Comparison of ENCODE assay signal across 16 cellular contexts in the genomic region with DNA sequence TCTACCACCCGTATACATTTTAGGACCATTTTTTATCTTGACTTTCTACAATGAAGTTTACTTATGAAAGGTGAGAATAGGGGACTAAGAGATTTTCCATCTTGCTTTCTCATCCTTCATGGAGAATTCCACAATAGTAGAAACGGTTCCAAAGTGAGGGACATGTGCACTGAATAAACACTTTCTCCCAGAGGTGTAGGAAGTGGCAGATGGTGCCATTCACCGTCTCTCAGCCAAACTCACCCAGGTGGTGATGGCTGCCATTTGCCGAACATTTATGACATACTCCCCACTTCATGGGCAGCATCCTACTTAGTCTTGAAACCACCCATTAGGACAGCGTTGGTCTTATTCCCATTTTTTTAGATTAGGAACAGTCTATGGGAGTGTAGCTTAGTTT.
A peak's percentile ranks its signal among the peaks of the same experiment; 100 is the strongest.
DNase-seq lines count a peak whose midpoint lies in the region; ATAC-seq and TF ChIP-seq lines count a peak whose summit lies in the region.
"Had no signal": no experiment of that assay in that cellular context is flagged by ENCODE, and none has a peak within 500 bp of the region (broad histone marks: within the 10 kb centered on the region; RNA-seq: fewer than 3 reads in every experiment).

No MANE protein-coding gene starts in this region.

- H3K9me3 ChIP-seq in HEK293 (ENCODE audit: control insufficient read depth, insufficient read depth, low read depth, low read length), result no peaks in the 10 kb centered on the region
- H3K9me3 ChIP-seq: Caco-2 had no signal

- H3K27ac ChIP-seq in HEK293 (ENCODE audit: extremely low read depth, low read depth, low read length), result no peak overlapping the region
- H3K27ac ChIP-seq: GM23248 had no signal

- DNase-seq in NCI-H1694 treated with DMSO at 0.1 percent for 48 hours (lab: John Stamatoyannopoulos, UW) (peak; percentile 51), NCI-H69 (lab: John Stamatoyannopoulos, UW) (peak; percentile 93), CD1c-positive myeloid dendritic cell (ENCODE audit: extremely low spot score) (no peak), hypothalamus (lab: John Stamatoyannopoulos, UW) (no peak)
- DNase-seq in stimulated activated effector memory CD8-positive, alpha-beta T cell treated with anti-CD3 and anti-CD28 coated beads, Interleukin-12 subunit alpha, Interleukin-12 subunit beta, amount 100 ng/mL, for 72 hours (ENCODE audit: low spot score in 2 of 2), result no peak
- DNase-seq: Caco-2; CD4-positive, CD25-positive, alpha-beta regulatory T cell; CD8-positive, alpha-beta T cell; DMS153; DND-41; GDM1; GM23248; H7; HCEC 1CT had no signal

- no peak overlapping the region for H3K27ac Mint-ChIP-seq in stimulated activated effector memory CD8-positive, alpha-beta T cell treated with anti-CD3 and anti-CD28 coated beads, Interleukin-12 subunit alpha, Interleukin-12 subunit beta, amount 100 ng/mL, for 72 hours
- H3K27ac Mint-ChIP-seq: CD4-positive, CD25-positive, alpha-beta regulatory T cell; CD8-positive, alpha-beta T cell had no signal

- H3K36me3 ChIP-seq in HEK293 (ENCODE audit: control insufficient read depth in 2 of 2, insufficient read depth in 1 of 2, low read length in 2 of 2), result no peaks in the 10 kb centered on the region; a peak in 1 of 3 replicates

- no peak for TF ChIP-seq CTCF in HEK293 (tag by site-specific recombination; IDR thresholded peaks at IDR 0.05)

- no peaks in the 10 kb centered on the region for H3K36me3 Mint-ChIP-seq in stimulated activated effector memory CD8-positive, alpha-beta T cell treated with anti-CD3 and anti-CD28 coated beads, Interleukin-12 subunit alpha, Interleukin-12 subunit beta, amount 100 ng/mL, for 72 hours
- H3K36me3 Mint-ChIP-seq: CD4-positive, CD25-positive, alpha-beta regulatory T cell; CD8-positive, alpha-beta T cell had no signal

- no peak overlapping the region for H3K4me3 Mint-ChIP-seq in stimulated activated effector memory CD8-positive, alpha-beta T cell treated with anti-CD3 and anti-CD28 coated beads, Interleukin-12 subunit alpha, Interleukin-12 subunit beta, amount 100 ng/mL, for 72 hours
- H3K4me3 Mint-ChIP-seq: CD4-positive, CD25-positive, alpha-beta regulatory T cell; CD8-positive, alpha-beta T cell had no signal

- no peak for ATAC-seq in stimulated activated effector memory CD8-positive, alpha-beta T cell treated with anti-CD3 and anti-CD28 coated beads, Interleukin-12 subunit alpha, Interleukin-12 subunit beta, amount 100 ng/mL, for 72 hours
- ATAC-seq: CD8-positive, alpha-beta T cell; GM12878 had no signal

- CTCF ChIA-PET in HEK293 (lab: Yijun Ruan, JAX), result no interaction called here

- H3K4me1 Mint-ChIP-seq in stimulated activated effector memory CD8-positive, alpha-beta T cell treated with anti-CD3 and anti-CD28 coated beads, Interleukin-12 subunit alpha, Interleukin-12 subunit beta, amount 100 ng/mL, for 72 hours, result no peaks in the 10 kb centered on the region
- H3K4me1 Mint-ChIP-seq: CD4-positive, CD25-positive, alpha-beta regulatory T cell had no signal

- H3K9me3 Mint-ChIP-seq in stimulated activated effector memory CD8-positive, alpha-beta T cell treated with anti-CD3 and anti-CD28 coated beads, Interleukin-12 subunit alpha, Interleukin-12 subunit beta, amount 100 ng/mL, for 72 hours, result peaks cover 4% of the 10 kb centered on the region
- H3K9me3 Mint-ChIP-seq: CD8-positive, alpha-beta T cell had no signal

- no peak overlapping the region for H3K4me3 ChIP-seq in HEK293 (ENCODE audit: low read depth, low read length)
- H3K4me3 ChIP-seq: GM12878, GM23248 had no signal

- H3K4me1 ChIP-seq in HEK293 (ENCODE audit: control insufficient read depth, insufficient read depth, low read length), result no peaks in the 10 kb centered on the region

- POLR2A ChIA-PET in HEK293 (lab: Yijun Ruan, JAX), result no interaction called here

TF ChIP-seq in HEK293, 187 proteins besides CTCF, POLR2A, EP300 and RAD21:
- TF ChIP-seq ZNF600 (tag by site-specific recombination; IDR thresholded peaks at IDR 0.05) (no peak), MZF1 (tag by site-specific recombination; IDR thresholded peaks at IDR 0.05; ENCODE audit: borderline replicate concordance) (peak; percentile 37; the same call in 1 of the 2 replicates)

Comparison
In these comparisons a context has a peak if more than half of its experiments do, and no peak if none do; other contexts are left out.
1. DNase-seq: peak in NCI-H1694 treated with DMSO at 0.1 percent for 48 hours (single experiment) and NCI-H69 (single experiment); none in stimulated activated effector memory CD8-positive, alpha-beta T cell treated with anti-CD3 and anti-CD28 coated beads, Interleukin-12 subunit alpha, Interleukin-12 subunit beta, amount 100 ng/mL, for 72 hours (0 of 2), CD1c-positive myeloid dendritic cell (single experiment) and hypothalamus (0 of 51).